Comparison of ENCODE assay signal across 22 cellular contexts in genomic region chr4:123408471-123409084, GRCh38. TPM values are rescaled to one million over a fixed set of nuclear protein-coding genes. Genes with fewer than 3 reads are reported as not detected.
DNase-seq lines count a peak whose midpoint lies in the region; ATAC-seq and TF ChIP-seq lines count a peak whose summit lies in the region.
"Had no signal": no experiment of that assay in that cellular context is flagged by ENCODE, and none has a peak within 500 bp of the region (broad histone marks: within the 10 kb centered on the region; RNA-seq: fewer than 3 reads in every experiment).

No MANE protein-coding gene starts in this region.

- in situ Hi-C loops in transverse colon (cut with MboI; ENCODE audit: low pct_ligation_motif_present in 1 of 4, low pct_unique_long_range_greater_than_20kb in 1 of 4, low sequenced_read_pairs in 3 of 4): no loop called here

- H3K36me3 ChIP-seq in heart left ventricle: peaks cover 0 to 33% (median 6%) of the 10 kb centered on the region in 9 donors
- H3K36me3 ChIP-seq in muscle layer of colon (ENCODE audit: insufficient read depth, low read length): no peaks in the 10 kb centered on the region
- H3K36me3 ChIP-seq in transverse colon: peaks cover 0 to 7% (median 0%) of the 10 kb centered on the region in 4 donors
- H3K36me3 ChIP-seq: colonic mucosa had no signal

- DNase-seq in heart left ventricle: no peak
- DNase-seq in Right ventricle myocardium inferior (ENCODE audit: missing footprints): no peak
- peak; percentile 90 for DNase-seq in cerebellar cortex (ENCODE audit: low spot score)
- DNase-seq in transverse colon: no peak
- DNase-seq in stimulated activated naive CD8-positive, alpha-beta T cell treated with anti-CD3 and anti-CD28 coated beads, Interleukin-15, Interleukin-2, amounts not matched to agents 100 U/mL and 50 U/mL, for 24 hours: no peak
- no peak for DNase-seq in lower leg skin (ENCODE audit: low spot score in 2 of 2)
- no peak for DNase-seq in GOT3 (lab: John Stamatoyannopoulos, UW)
- DNase-seq: activated CD4-positive, alpha-beta T cell treated with anti-CD3 and anti-CD28 coated beads, Interleukin-2, amount 50 U/mL, for 48 hours; activated gamma-delta T cell; activated naive CD8-positive, alpha-beta T cell treated with anti-CD3 and anti-CD28 coated beads, Interleukin-2, amount 50 U/mL, for 24 hours; activated T-cell treated with anti-CD3 and anti-CD28 coated beads for 4 hours; body of pancreas; colonic mucosa; COR-L47; effector memory CD8-positive, alpha-beta T cell; esophagus squamous epithelium; head of caudate nucleus; left lung; NCI-H1105 treated with DMSO at 0.1 percent for 48 hours; NCI-H2081 treated with DMSO at 0.1 percent for 48 hours; substantia nigra had no signal

- no peak for TF ChIP-seq CTCF in heart left ventricle (IDR thresholded peaks at IDR 0.05)
- no peak for TF ChIP-seq CTCF in transverse colon (IDR thresholded peaks at IDR 0.05)
- no peak for TF ChIP-seq CTCF in lower leg skin (IDR thresholded peaks at IDR 0.05)

- H3K4me3 ChIP-seq in heart left ventricle (no peak overlapping the region), muscle layer of colon (ENCODE audit: low read depth in 1 of 2, low read length in 2 of 2) (no peak overlapping the region), transverse colon (no peak overlapping the region), lower leg skin (ENCODE audit: low read depth, poor library complexity, severe bottlenecking) (no peak overlapping the region)
- H3K4me3 ChIP-seq: body of pancreas, colonic mucosa, esophagus squamous epithelium, left lung had no signal

- intact Hi-C loops in heart left ventricle (cut with DNase I): loop anchor here in 6 of 10 donors (10.0 kb wide), 7 partner anchors 96 to 616 kb away; no protein-coding TSS in a partner anchor
- intact Hi-C loops in Right ventricle myocardium inferior (cut with DNase I): loop anchor here (10.0 kb wide), 1 partner anchor 146 kb away; no protein-coding TSS in a partner anchor
- intact Hi-C loops in transverse colon (cut with DNase I; ENCODE audit: low total_unique reads): no loop called here
- intact Hi-C loops in lower leg skin (cut with DNase I; ENCODE audit: low total_unique reads): no loop called here

- H3K4me1 ChIP-seq in heart left ventricle: peaks cover 0 to 51% (median 11%) of the 10 kb centered on the region in 12 donors
- H3K4me1 ChIP-seq in muscle layer of colon (ENCODE audit: insufficient read depth, low read length): no peaks in the 10 kb centered on the region
- H3K4me1 ChIP-seq in transverse colon: peaks cover 10 to 52% (median 17%) of the 10 kb centered on the region in 4 donors
- H3K4me1 ChIP-seq: colonic mucosa had no signal

- peak in 3 of 4 donors; percentile 23 to 37 (median 30) for ATAC-seq in heart left ventricle
- no peak for ATAC-seq in Right ventricle myocardium inferior
- no peak for ATAC-seq in stimulated activated naive CD8-positive, alpha-beta T cell treated with anti-CD3 and anti-CD28 coated beads, Interleukin-15, Interleukin-2, amounts not matched to agents 100 U/mL and 50 U/mL, for 24 hours
- ATAC-seq: activated naive CD8-positive, alpha-beta T cell treated with anti-CD3 and anti-CD28 coated beads, Interleukin-2, amount 50 U/mL, for 24 hours; effector memory CD8-positive, alpha-beta T cell; left lung had no signal

- H3K27me3 ChIP-seq in heart left ventricle: no peaks in the 10 kb centered on the region
- H3K27me3 ChIP-seq in muscle layer of colon (ENCODE audit: control insufficient read depth in 1 of 2, insufficient read depth in 2 of 2, low read length in 2 of 2): no peaks in the 10 kb centered on the region
- H3K27me3 ChIP-seq in transverse colon: no peaks in the 10 kb centered on the region
- H3K27me3 ChIP-seq: body of pancreas, colonic mucosa, esophagus squamous epithelium, left lung had no signal

- H3K9me3 ChIP-seq in heart left ventricle (no peaks in the 10 kb centered on the region), muscle layer of colon (ENCODE audit: low read length) (no peaks in the 10 kb centered on the region), transverse colon (no peaks in the 10 kb centered on the region)
- H3K9me3 ChIP-seq: body of pancreas, colonic mucosa, esophagus squamous epithelium, left lung had no signal

- WGBS in heart left ventricle, 4 donors: 79 to 88% (median 84%) methylated on average over 5 of the region's 5 CpGs
- 82 to 83% methylated on average over 4 to 5 of the region's 5 CpGs for WGBS in transverse colon (ENCODE audit: low coverage in 1 of 2), 2 donors
- 68 to 77% methylated on average over 5 of the region's 5 CpGs for WGBS in lower leg skin, 2 donors

- H3K27ac ChIP-seq in heart left ventricle (peak overlapping the region in 6 of 12 donors; percentile 4 to 52 (median 16)), muscle layer of colon (ENCODE audit: low read depth, low read length) (peak overlapping the region; percentile 3), transverse colon (peak overlapping the region; percentile 4 to 21 (median 14))
- H3K27ac ChIP-seq: body of pancreas, colonic mucosa, left lung had no signal

- TF ChIP-seq EP300 in transverse colon (IDR thresholded peaks at IDR 0.05; ENCODE audit: low read depth): no peak

- TF ChIP-seq POLR2A in heart left ventricle (IDR thresholded peaks at IDR 0.05) (no peak), transverse colon (IDR thresholded peaks at IDR 0.05) (no peak), lower leg skin (IDR thresholded peaks at IDR 0.05) (no peak)

- H3K9ac ChIP-seq in muscle layer of colon (ENCODE audit: low read length): no peak overlapping the region

RNA-seq across cellular contexts. Expression of gene SPRY1, which starts 12.0 kb away (rescaled TPM):
- total RNA-seq in heart left ventricle (100 to 1,000 TPM in 1 of 9 donors, 10 to 100 TPM in 8; 28.0 to 104 (median 39.1) TPM), Right ventricle myocardium inferior (37.0 TPM), transverse colon (10 to 100 TPM; 22.1 to 47.2 (median 33.7) TPM), lower leg skin (100 to 1,000 TPM; 216 to 444 (median 274) TPM)
- polyA plus RNA-seq in heart left ventricle: 10 to 100 TPM; 17.0 to 57.6 TPM

Comparison
In these comparisons a context has a peak if more than half of its experiments do, and no peak if none do; other contexts are left out.
1. ATAC-seq: peak in heart left ventricle (3 of 4); none in Right ventricle myocardium inferior (single experiment) and stimulated activated naive CD8-positive, alpha-beta T cell treated with anti-CD3 and anti-CD28 coated beads, Interleukin-15, Interleukin-2, amounts not matched to agents 100 U/mL and 50 U/mL, for 24 hours (single experiment).
2. intact Hi-C loops: an anchor here in heart left ventricle (10.0 kb wide) and Right ventricle myocardium inferior (10.0 kb wide); none called in transverse colon and lower leg skin.